In the genomic region with DNA sequence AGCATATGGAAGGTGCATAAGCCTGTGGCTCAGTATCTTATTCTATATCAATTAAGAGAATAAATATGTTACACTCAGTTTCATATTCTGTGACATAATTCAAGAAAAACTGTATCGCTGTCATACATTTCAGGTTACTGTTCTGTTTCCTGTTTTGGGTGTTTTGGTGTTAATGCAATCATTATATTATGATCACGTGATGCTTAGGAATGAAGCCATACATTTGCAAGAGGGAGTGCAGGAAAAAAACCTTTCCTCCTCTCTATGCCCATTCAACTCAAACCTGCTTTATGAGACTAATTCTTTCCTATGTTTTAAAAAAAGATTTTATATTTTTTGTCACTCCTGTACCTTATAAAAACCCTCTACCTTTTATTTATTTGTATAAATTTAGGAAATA, we compare ENCODE assay signal across 33 cellular contexts.
"Had no signal": no experiment of that assay in that cellular context is flagged by ENCODE, and none has a peak within 500 bp of the region (broad histone marks: within the 10 kb centered on the region; RNA-seq: fewer than 3 reads in every experiment).

No MANE protein-coding gene starts in this region.

- H3K4me3 ChIP-seq: adrenal gland, body of pancreas, breast epithelium had no signal

- ATAC-seq: activated CD8-positive, alpha-beta T cell treated with anti-CD3 and anti-CD28 coated beads for 36 hours; activated naive CD4-positive, alpha-beta T cell treated with anti-CD3 and anti-CD28 coated beads, Interleukin-2, amount 50 U/mL, for 72 hours; activated T-cell treated with anti-CD3 and anti-CD28 coated beads, Interleukin-2, amount 50 U/mL, for 4 hours; activated T-cell treated with anti-CD3 and anti-CD28 coated beads, Interleukin-2, amount 50 U/mL, for 72 hours; activated T-helper 17 cell treated with anti-CD3 and anti-CD28 coated beads, Interleukin-2, amount 50 U/mL, for 72 hours; body of pancreas had no signal

- H3K27ac ChIP-seq: adrenal gland, body of pancreas, brain microvascular endothelial cell, breast epithelium, VCaP had no signal

- H3K36me3 ChIP-seq: adrenal gland, brain microvascular endothelial cell, breast epithelium had no signal

- DNase-seq: activated B cell treated with CpG ODN at 0.5 μM for 24 hours; activated CD4-positive, alpha-beta memory T cell treated with anti-CD3 and anti-CD28 coated beads for 36 hours; activated CD4-positive, alpha-beta T cell treated with anti-CD3 and anti-CD28 coated beads for 4 hours; activated CD4-positive, alpha-beta T cell treated with anti-CD3 and anti-CD28 coated beads, Interleukin-2, amount 10 ng/mL, durations not matched to agents 24 days and 14 days; activated CD4-positive, alpha-beta T cell treated with anti-CD3 and anti-CD28 coated beads, Interleukin-2, amount 50 U/mL, for 1 hour; activated CD4-positive, alpha-beta T cell treated with anti-CD3 and anti-CD28 coated beads, Interleukin-2, amount 50 U/mL, for 4 hours; activated CD4-positive, CD25-positive, alpha-beta regulatory T cell treated with anti-CD3 and anti-CD28 coated beads, Interleukin-2, amount 50 U/mL, for 72 hours; activated CD8-positive, alpha-beta memory T cell treated with anti-CD3 and anti-CD28 coated beads, Interleukin-2, amount 50 U/mL, for 4 hours; activated CD8-positive, alpha-beta T cell treated with anti-CD3 and anti-CD28 coated beads for 36 hours; activated effector memory CD4-positive, alpha-beta T cell treated with anti-CD3 and anti-CD28 coated beads, Interleukin-2, amount 50 U/mL, for 16 hours; activated gamma-delta T cell treated with Interleukin-2 at 50 U/mL for 16 hours; activated naive CD4-positive, alpha-beta T cell; activated naive CD4-positive, alpha-beta T cell treated with anti-CD3 and anti-CD28 coated beads for 36 hours; activated naive CD4-positive, alpha-beta T cell treated with anti-CD3 and anti-CD28 coated beads, Interleukin-2, amount 50 U/mL, for 16 hours; activated naive CD8-positive, alpha-beta T cell treated with anti-CD3 and anti-CD28 coated beads for 36 hours; activated T-cell treated with anti-CD3 and anti-CD28 coated beads for 4 hours; activated T-cell treated with anti-CD3 and anti-CD28 coated beads, Interleukin-2, amount 50 U/mL, for 1 hour; activated T-cell treated with anti-CD3 and anti-CD28 coated beads, Interleukin-2, amount 50 U/mL, for 4 hours; activated T-cell treated with anti-CD3 and anti-CD28 coated beads, Interleukin-2, amount 50 U/mL, for 72 hours; amniotic stem cell; aorta; body of pancreas; brain microvascular endothelial cell; central memory CD4-positive, alpha-beta T cell; T-helper 2 cell; T-helper 9 cell had no signal

- H3K9me3 ChIP-seq: adrenal gland, body of pancreas, breast epithelium had no signal

- FAIRE-seq: astrocyte, TTC549 had no signal

- H3K4me1 ChIP-seq: adrenal gland, body of pancreas, breast epithelium had no signal

- H3K27me3 ChIP-seq: adrenal gland, body of pancreas, brain microvascular endothelial cell, breast epithelium had no signal
